ENCODE assay signal across 8 cellular contexts in genomic region chrX:118726887-118727685, GRCh38.
DNase-seq lines count a peak whose midpoint lies in the region; ATAC-seq lines count a peak whose summit lies in the region.

IL13RA1 (plus strand) TSS chrX:118727606; CDS start chrX:118727639, 33 bp downstream.

- H3K4me1 Mint-ChIP-seq in T-helper 1 cell treated with Interleukin-12 subunit alpha and Interleukin-12 subunit beta and Interleukin-4 antibody, amounts not matched to agents 30 μg/mL and 1 μg/mL, for 36 hours (ENCODE audit: low read depth) = peaks cover 6% of the 10 kb centered on the region

- H3K27me3 ChIP-seq in HAP-1 (ENCODE audit: low read depth) = no peaks in the 10 kb centered on the region

- H3K4me1 ChIP-seq in HAP-1 = peaks cover 10% of the 10 kb centered on the region; the same call in 1 of the 2 replicates

- H3K36me3 ChIP-seq in HAP-1 (replicated peaks) = no peaks in the 10 kb centered on the region

- DNase-seq in DMS79 treated with DMSO at 0.1 percent for 48 hours (lab: John Stamatoyannopoulos, UW) = peak; percentile 54
- peak; percentile 91 to 92 for DNase-seq in HAP-1 (ENCODE audit: low spot score in 2 of 2)
- DNase-seq in NCI-H1436 (lab: John Stamatoyannopoulos, UW) = peak; percentile 88
- DNase-seq in dedifferentiated amniotic fluid mesenchymal stem cell (ENCODE audit: extremely low spot score) = peak; percentile 64
- peak; percentile 95 for DNase-seq in left kidney (ENCODE audit: low read depth, low spot score)
- DNase-seq in stimulated activated CD4-positive, alpha-beta T cell treated with anti-CD3 and anti-CD28 coated beads, Interleukin-4, amount 100 ng/mL, for 1 hour = peak; percentile 2

- H3K4me3 ChIP-seq in HAP-1 = peak within 1 kb of the TSS; percentile 67

- in situ Hi-C loops in HAP-1 (cut with MboI; ENCODE audit: low sequenced_read_pairs) = no loop called here

- H3K27ac Mint-ChIP-seq in T-helper 1 cell treated with Interleukin-12 subunit alpha and Interleukin-12 subunit beta and Interleukin-4 antibody, amounts not matched to agents 30 μg/mL and 1 μg/mL, for 36 hours = no peak within 1 kb of the TSS

- no peaks in the 10 kb centered on the region for H3K9me3 ChIP-seq in HAP-1

- ATAC-seq in HG03469 (IDR thresholded peaks at IDR 0.05; ENCODE audit: unreplicated experiment) = no peak

- H3K9me3 Mint-ChIP-seq in T-helper 1 cell treated with Interleukin-12 subunit alpha and Interleukin-12 subunit beta and Interleukin-4 antibody, amounts not matched to agents 30 μg/mL and 1 μg/mL, for 36 hours = no peaks in the 10 kb centered on the region

- H3K4me3 Mint-ChIP-seq in T-helper 1 cell treated with Interleukin-12 subunit alpha and Interleukin-12 subunit beta and Interleukin-4 antibody, amounts not matched to agents 30 μg/mL and 1 μg/mL, for 36 hours = peak within 1 kb of the TSS; percentile 51

- H3K36me3 Mint-ChIP-seq in T-helper 1 cell treated with Interleukin-12 subunit alpha and Interleukin-12 subunit beta and Interleukin-4 antibody, amounts not matched to agents 30 μg/mL and 1 μg/mL, for 36 hours (ENCODE audit: low read depth) = no peaks in the 10 kb centered on the region

- H3K27me3 Mint-ChIP-seq in T-helper 1 cell treated with Interleukin-12 subunit alpha and Interleukin-12 subunit beta and Interleukin-4 antibody, amounts not matched to agents 30 μg/mL and 1 μg/mL, for 36 hours (ENCODE audit: low read depth) = peaks cover 37% of the 10 kb centered on the region

Comparison
In these comparisons a context has a peak if more than half of its experiments do, and no peak if none do; other contexts are left out.
1. DNase-seq: peak in every context shown above with its lines; median percentile 95 in left kidney; 92 in HAP-1; 88 in NCI-H1436; 64 in dedifferentiated amniotic fluid mesenchymal stem cell; 54 in DMS79 treated with DMSO at 0.1 percent for 48 hours; 2 in stimulated activated CD4-positive, alpha-beta T cell treated with anti-CD3 and anti-CD28 coated beads, Interleukin-4, amount 100 ng/mL, for 1 hour.